1 cellular context compared by ENCODE assay signal in genomic region chr1:94634977-94635416, GRCh38.
TF ChIP-seq lines count a peak whose summit lies in the region.

No MANE protein-coding gene starts in this region.

TF ChIP-seq in IMR-90, 13 proteins besides CTCF, POLR2A, EP300 and RAD21:
- TF ChIP-seq ELK1 (IDR thresholded peaks at IDR 0.05; ENCODE audit: borderline replicate concordance, low read depth, low read length), result no peak
- no peak for TF ChIP-seq FOS (IDR thresholded peaks at IDR 0.05; ENCODE audit: low read depth, low read length)
- no peak for TF ChIP-seq MAFK (IDR thresholded peaks at IDR 0.05; ENCODE audit: low read depth, low read length)
- TF ChIP-seq SMC3 (IDR thresholded peaks at IDR 0.05; ENCODE audit: low read depth, low read length), result no peak
- TF ChIP-seq MXI1 (IDR thresholded peaks at IDR 0.05; ENCODE audit: borderline replicate concordance, low read depth, low read length), result no peak
- TF ChIP-seq MAZ (IDR thresholded peaks at IDR 0.05; ENCODE audit: borderline replicate concordance, low read depth, low read length), result no peak
- no peak for TF ChIP-seq CHD1 (IDR thresholded peaks at IDR 0.05; ENCODE audit: low read depth, low read length)
- no peak for TF ChIP-seq NFE2L2 (IDR thresholded peaks at IDR 0.05; ENCODE audit: low read depth, low read length)
- TF ChIP-seq RCOR1 (IDR thresholded peaks at IDR 0.05; ENCODE audit: insufficient replicate concordance, low read length), result no peak
- TF ChIP-seq CEBPB (IDR thresholded peaks at IDR 0.05; ENCODE audit: low read depth, low read length), result no peak
- no peak for TF ChIP-seq RFX5 (IDR thresholded peaks at IDR 0.05; ENCODE audit: low read depth, low read length)
- no peak for TF ChIP-seq BHLHE40 (IDR thresholded peaks at IDR 0.05; ENCODE audit: low read depth, low read length)
- no peak for TF ChIP-seq USF2 (IDR thresholded peaks at IDR 0.05; ENCODE audit: low read depth, low read length)
